ENCODE assay signal across 8 cellular contexts in genomic region chr4:53929955-53930798, GRCh38.
DNase-seq lines count a peak whose midpoint lies in the region; ATAC-seq and TF ChIP-seq lines count a peak whose summit lies in the region.

No MANE protein-coding gene starts in this region.

- intact Hi-C loops in left lung (cut with DNase I) = loop anchor here in 1 of 2 donors (5.0 kb wide), 1 partner anchor 287 kb away; no protein-coding TSS in a partner anchor

- H3K27me3 ChIP-seq in left lung = peaks cover 0 to 20% of the 10 kb centered on the region in 2 donors

- peaks cover 0 to 17% of the 10 kb centered on the region in 2 donors for H3K4me1 ChIP-seq in left lung

- ATAC-seq in HG02852 (IDR thresholded peaks at IDR 0.05; ENCODE audit: unreplicated experiment) (peak; percentile 74), left lung (peak; percentile 98), HG03045 (IDR thresholded peaks at IDR 0.05; ENCODE audit: unreplicated experiment) (no peak)

- no peaks in the 10 kb centered on the region for H3K36me3 ChIP-seq in left lung

- DNase-seq in GM04503 (ENCODE audit: low read depth) = peak; percentile 63
- DNase-seq in NCI-H345 (lab: John Stamatoyannopoulos, UW) = peak; percentile 51
- DNase-seq in activated CD4-positive, CD25-positive, alpha-beta regulatory T cell treated with anti-CD3 and anti-CD28 coated beads, Interleukin-2, amount 50 U/mL, for 16 hours (ENCODE audit: low read depth, low spot score) = peak; percentile 7
- DNase-seq in choroid plexus epithelial cell (ENCODE audit: low read depth) = peak; percentile 94
- DNase-seq in left lung = peak in 1 of 2 donors; percentile 70
- peak in 2 of 3 donors; percentile 8 to 12 for DNase-seq in stimulated activated CD4-positive, alpha-beta T cell treated with anti-CD3 and anti-CD28 coated beads, TNF-alpha, amount 100 ng/mL, for 1 hour (ENCODE audit: low read depth in 3 of 3, low spot score in 1 of 3)

- TF ChIP-seq CTCF in choroid plexus epithelial cell (conservative IDR thresholded peaks at IDR 0.05; ENCODE audit: low read depth, low read length) = peak; percentile 84
- TF ChIP-seq CTCF in left lung (IDR thresholded peaks at IDR 0.05) = peak; percentile 51 to 74

- no peak overlapping the region for H3K27ac ChIP-seq in left lung

- no peaks in the 10 kb centered on the region for H3K9me3 ChIP-seq in left lung

- no peak overlapping the region for H3K4me3 ChIP-seq in choroid plexus epithelial cell (ENCODE audit: low read depth, low read length)
- H3K4me3 ChIP-seq in left lung = no peak overlapping the region
